ENCODE assay signal across 8 cellular contexts in the genomic region with DNA sequence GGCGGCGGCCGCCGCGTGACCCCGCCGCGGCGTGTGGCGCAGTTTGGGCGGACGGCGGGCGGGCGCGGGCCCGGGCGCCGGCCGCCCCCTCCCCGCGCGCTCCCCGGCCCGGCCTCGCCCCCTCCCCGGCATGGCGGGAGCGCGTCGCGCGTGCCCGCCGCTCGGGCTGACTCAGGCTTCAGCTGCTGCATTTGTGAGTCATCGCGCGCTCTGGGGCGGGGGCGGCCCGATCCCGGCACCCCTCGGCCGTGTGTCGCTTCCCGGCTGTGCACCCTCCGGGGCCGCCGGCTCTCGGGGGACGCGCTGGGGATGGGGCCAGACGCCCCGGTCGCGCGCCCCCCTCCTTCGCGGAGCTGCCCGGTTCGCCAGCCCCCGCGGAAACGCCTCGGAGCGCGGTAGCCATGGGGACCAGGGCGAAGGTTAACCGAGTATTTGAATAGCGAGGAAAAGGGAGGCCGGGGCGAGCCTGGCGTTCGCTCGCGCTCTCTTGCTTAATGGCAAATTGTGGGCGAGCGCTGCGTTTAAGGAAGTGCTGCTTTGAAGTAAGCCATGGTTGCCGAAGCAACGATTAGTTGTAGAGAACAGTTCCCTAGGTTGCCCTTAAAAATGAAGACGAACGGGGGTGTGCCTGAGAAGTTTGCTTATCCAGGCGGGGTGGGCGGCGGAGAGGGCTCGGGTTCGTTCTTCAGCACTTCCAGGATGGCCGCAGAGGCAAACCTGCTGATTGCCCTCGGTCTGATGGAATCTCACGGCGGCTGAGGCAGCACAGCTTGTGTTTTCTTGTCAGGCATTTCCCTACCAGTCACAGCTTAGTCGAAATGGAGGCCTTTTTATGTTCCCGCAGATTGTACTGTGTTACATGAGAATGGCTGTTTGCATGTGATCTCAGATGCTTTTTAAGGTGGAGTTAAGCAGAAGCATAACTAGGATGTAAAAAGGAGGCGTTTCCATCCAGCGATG. TPM values are rescaled to one million over a fixed set of nuclear protein-coding genes. Genes with fewer than 3 reads are reported as not detected.
DNase-seq lines count a peak whose midpoint lies in the region; ATAC-seq, FAIRE-seq and TF ChIP-seq lines count a peak whose summit lies in the region.

No MANE protein-coding gene starts in this region.

- H3K4me3 ChIP-seq in kidney (ENCODE audit: low read length in 2 of 2) = peak overlapping the region; percentile 75 to 93

- peak; percentile 47 for DNase-seq in ELF-1 (ENCODE audit: low read depth, low spot score)
- peak; percentile 62 for DNase-seq in M059J (ENCODE audit: low read depth)
- DNase-seq in activated CD4-positive, CD25-positive, alpha-beta regulatory T cell treated with anti-CD3 and anti-CD28 coated beads, Interleukin-2, amount 50 U/mL, for 72 hours = peak; percentile 83
- peak in 57 of 61 donors; percentile 17 to 90 (median 74) for DNase-seq in caudate nucleus (lab: John Stamatoyannopoulos, UW)
- peak; percentile 95 for DNase-seq in kidney
- peak; percentile 70 for DNase-seq in stimulated activated CD4-positive, alpha-beta T cell treated with anti-CD3 and anti-CD28 coated beads, Interleukin-12 subunit alpha, Interleukin-12 subunit beta, amount 100 ng/mL, for 24 hours (ENCODE audit: low read depth in 2 of 2)
- DNase-seq in SHP77 treated with DMSO at 0.1 percent for 48 hours (lab: John Stamatoyannopoulos, UW) = no peak

- TF ChIP-seq CTCF in kidney (IDR thresholded peaks at IDR 0.05; ENCODE audit: borderline replicate concordance, extremely low read depth, insufficient read depth) = no peak

- no peak for FAIRE-seq in kidney (lab: Jason Lieb, UNC)

- H3K27ac ChIP-seq in caudate nucleus (ENCODE audit: low read depth, low read length) (peak overlapping the region; percentile 100), kidney (ENCODE audit: low read depth in 2 of 2, low read length in 2 of 2) (peak overlapping the region; percentile 100)

- H3K36me3 ChIP-seq in kidney (ENCODE audit: control insufficient read depth in 1 of 2, insufficient read depth in 2 of 2, low read length in 2 of 2) = peaks cover 45 to 48% of the 10 kb centered on the region in 2 donors

- intact Hi-C loops in kidney (cut with DNase I) = no loop called here

- peak overlapping the region; percentile 44 to 97 for H3K9ac ChIP-seq in kidney (ENCODE audit: low read length in 2 of 2)

- H3K9me3 ChIP-seq in kidney (ENCODE audit: control insufficient read depth in 1 of 2, low read length in 2 of 2) = no peaks in the 10 kb centered on the region

- ATAC-seq in GM21786 (IDR thresholded peaks at IDR 0.05; ENCODE audit: unreplicated experiment) = peak; percentile 18

- H3K4me1 ChIP-seq in kidney (ENCODE audit: control insufficient read depth in 1 of 2, insufficient read depth in 1 of 2, low read depth in 1 of 2, low read length in 2 of 2) = peaks cover 20 to 25% of the 10 kb centered on the region in 2 donors

RNA-seq across cellular contexts. Expression of a gene that starts 0.9 kb away (rescaled TPM):
- total RNA-seq in M059J (2014; rRNA removed; shearing (Covaris generic)) = 98.4 and 136 TPM in 2 replicates
- total RNA-seq in kidney = 229 TPM
- polyA plus RNA-seq in kidney (ENCODE audit: insufficient read depth, low read depth, low replicate concordance) = 91.2 TPM

RNA-seq across cellular contexts. Expression of a gene that starts 50.3 kb away (rescaled TPM):
- total RNA-seq in M059J (2014; rRNA removed; shearing (Covaris generic)) = 27.2 and 40.0 TPM in 2 replicates
- 83.1 TPM for total RNA-seq in kidney
- 39.8 TPM for polyA plus RNA-seq in kidney (ENCODE audit: insufficient read depth, low read depth, low replicate concordance)
